8 cellular contexts compared by ENCODE assay signal in the genomic region with DNA sequence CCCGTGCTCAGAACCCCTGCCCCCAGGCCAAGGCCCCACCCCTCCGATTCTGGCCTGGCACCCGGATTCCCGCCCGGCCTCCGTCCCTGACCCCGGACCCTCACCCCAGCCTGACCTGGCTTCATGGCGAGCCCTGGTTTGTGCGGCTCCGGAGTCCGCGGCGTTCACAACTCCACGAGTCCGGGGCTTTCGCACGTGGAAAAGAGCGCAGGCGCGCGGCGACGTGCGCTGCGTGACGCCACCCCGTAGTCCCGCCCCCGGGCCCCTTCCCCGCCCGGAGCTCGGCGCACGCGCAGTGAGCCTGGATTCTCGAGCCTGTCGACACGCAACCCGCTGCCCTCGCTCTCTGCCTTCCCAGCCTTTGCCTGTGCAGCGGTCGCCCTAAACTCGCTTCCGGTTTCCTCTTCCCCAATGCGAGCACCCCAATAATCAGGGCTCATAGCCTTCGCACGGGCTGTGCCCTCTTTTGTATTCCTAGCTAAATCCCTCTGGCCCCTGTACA. TPM values are rescaled to one million over a fixed set of nuclear protein-coding genes. Genes with fewer than 3 reads are reported as not detected.
DNase-seq lines count a peak whose midpoint lies in the region; ATAC-seq and TF ChIP-seq lines count a peak whose summit lies in the region.

A gene (minus strand): TSS at position 204 of the 502 bp plus-strand sequence. CDS start 79 bp downstream, at position 125.

- H3K4me1 ChIP-seq in ascending aorta (peaks cover 9 to 27% of the 10 kb centered on the region in 2 donors), right cardiac atrium (ENCODE audit: control insufficient read depth, insufficient read depth, low read length) (peaks cover 7% of the 10 kb centered on the region), rectal smooth muscle tissue (ENCODE audit: control insufficient read depth, insufficient read depth, low read length) (peaks cover 11% of the 10 kb centered on the region), aorta (ENCODE audit: control insufficient read depth in 1 of 2, insufficient read depth in 2 of 2, low read length in 2 of 2) (peaks cover 0 to 2% of the 10 kb centered on the region in 2 donors)

- H3K36me3 Mint-ChIP-seq in T-helper 2 cell treated with Interferon-gamma antibody and Interleukin-4, amounts not matched to agents 5 μg/mL and 100 μg/mL, for 36 hours (ENCODE audit: low read depth): peaks cover 6% of the 10 kb centered on the region

- no peaks in the 10 kb centered on the region for H3K9me3 Mint-ChIP-seq in T-helper 2 cell treated with Interferon-gamma antibody and Interleukin-4, amounts not matched to agents 5 μg/mL and 100 μg/mL, for 36 hours

- ATAC-seq in GM18499 (IDR thresholded peaks at IDR 0.05; ENCODE audit: insufficient read depth, unreplicated experiment): peak; percentile 51
- ATAC-seq in HG02943 (IDR thresholded peaks at IDR 0.05; ENCODE audit: low read depth, unreplicated experiment): peak; percentile 81
- ATAC-seq in right cardiac atrium: peak; percentile 97
- peak; percentile 97 for ATAC-seq in aorta (ENCODE audit: low FRiP score)

- peak within 1 kb of the TSS; percentile 92 for H3K4me3 Mint-ChIP-seq in T-helper 2 cell treated with Interferon-gamma antibody and Interleukin-4, amounts not matched to agents 5 μg/mL and 100 μg/mL, for 36 hours

- DNase-seq in NCI-H187 treated with DMSO at 0.1 percent for 48 hours (lab: John Stamatoyannopoulos, UW) (peak; percentile 52), ascending aorta (ENCODE audit: low spot score in 2 of 2) (peak; percentile 49 to 97), right cardiac atrium (peak; percentile 97 to 99 (median 99)), aorta (peak; percentile 98 to 100)
- DNase-seq in T-helper 2 cell treated with Interferon-gamma antibody and Interleukin-4, amounts not matched to agents 5 μg/mL and 100 μg/mL, for 36 hours (ENCODE audit: low spot score): peak; percentile 97

- H3K9ac ChIP-seq in rectal smooth muscle tissue (ENCODE audit: low read length): peak within 1 kb of the TSS; percentile 58

- H3K27me3 ChIP-seq in ascending aorta: no peaks in the 10 kb centered on the region
- H3K27me3 ChIP-seq in right cardiac atrium (ENCODE audit: control insufficient read depth, insufficient read depth): no peaks in the 10 kb centered on the region
- H3K27me3 ChIP-seq in rectal smooth muscle tissue (ENCODE audit: control insufficient read depth, insufficient read depth, low read length): no peaks in the 10 kb centered on the region
- no peaks in the 10 kb centered on the region for H3K27me3 ChIP-seq in aorta (ENCODE audit: control insufficient read depth in 1 of 2, insufficient read depth in 2 of 2, low read length in 1 of 2)

- H3K27me3 Mint-ChIP-seq in T-helper 2 cell treated with Interferon-gamma antibody and Interleukin-4, amounts not matched to agents 5 μg/mL and 100 μg/mL, for 36 hours (ENCODE audit: low read depth): no peaks in the 10 kb centered on the region

- H3K27ac ChIP-seq in ascending aorta: peak within 1 kb of the TSS; percentile 77 to 86
- H3K27ac ChIP-seq in right cardiac atrium (ENCODE audit: low read length): peak within 1 kb of the TSS; percentile 73
- H3K27ac ChIP-seq in rectal smooth muscle tissue (ENCODE audit: low read depth, low read length): peak within 1 kb of the TSS; percentile 87
- H3K27ac ChIP-seq in aorta (ENCODE audit: low read depth in 1 of 2, low read length in 2 of 2): peak within 1 kb of the TSS; percentile 51 to 93

- H3K9me3 ChIP-seq in ascending aorta (no peaks in the 10 kb centered on the region), right cardiac atrium (ENCODE audit: control insufficient read depth, low read length) (no peaks in the 10 kb centered on the region), aorta (ENCODE audit: control insufficient read depth, low read length) (no peaks in the 10 kb centered on the region)

- peak within 1 kb of the TSS; percentile 94 for H3K27ac Mint-ChIP-seq in T-helper 2 cell treated with Interferon-gamma antibody and Interleukin-4, amounts not matched to agents 5 μg/mL and 100 μg/mL, for 36 hours

- H3K4me3 ChIP-seq in ascending aorta: peak within 1 kb of the TSS; percentile 75 to 82
- H3K4me3 ChIP-seq in right cardiac atrium (ENCODE audit: low read length): peak within 1 kb of the TSS; percentile 94
- H3K4me3 ChIP-seq in rectal smooth muscle tissue (ENCODE audit: low read length): peak within 1 kb of the TSS; percentile 95
- H3K4me3 ChIP-seq in aorta (ENCODE audit: low read length in 2 of 2): peak within 1 kb of the TSS; percentile 36 to 81

- intact Hi-C loops in ascending aorta (cut with DNase I): loop anchor here (1.0 to 10.0 kb wide), 7 partner anchors 13 to 1419 kb away; a partner anchor contains a TSS
- intact Hi-C loops in right cardiac atrium (cut with DNase I): loop anchor here in 1 of 4 donors (10.0 kb wide), 1 partner anchor 129 kb away; a partner anchor contains a TSS
- intact Hi-C loops in aorta (cut with DNase I): loop anchor here (5.0 to 10.0 kb wide), 4 partner anchors 54 to 371 kb away; a partner anchor contains a TSS

- peaks cover 35% of the 10 kb centered on the region for H3K4me1 Mint-ChIP-seq in T-helper 2 cell treated with Interferon-gamma antibody and Interleukin-4, amounts not matched to agents 5 μg/mL and 100 μg/mL, for 36 hours (ENCODE audit: low read depth)

- under 1% methylated on average over 47 of the region's 47 CpGs for WGBS in right cardiac atrium
- 0 to 1% methylated on average over 41 to 47 of the region's 47 CpGs for WGBS in aorta, 2 donors

- no peak for TF ChIP-seq CTCF in ascending aorta (IDR thresholded peaks at IDR 0.05)

- H3K36me3 ChIP-seq in ascending aorta: no peaks in the 10 kb centered on the region
- no peaks in the 10 kb centered on the region for H3K36me3 ChIP-seq in rectal smooth muscle tissue (ENCODE audit: control insufficient read depth, insufficient read depth, low read length)
- H3K36me3 ChIP-seq in aorta (ENCODE audit: control insufficient read depth in 1 of 2, insufficient read depth in 2 of 2, low read length in 1 of 2): no peaks in the 10 kb centered on the region

RNA-seq across cellular contexts. Expression of the gene that starts here (rescaled TPM):
- 92.1 TPM for total RNA-seq in ascending aorta
- total RNA-seq in right cardiac atrium: 10 to 100 TPM; 68.6 to 83.7 (median 80.9) TPM
- polyA plus RNA-seq in right cardiac atrium: 63.6 TPM
- 100 to 1,000 TPM; 121 to 150 TPM for total RNA-seq in aorta
- 100 to 1,000 TPM; 158 to 232 TPM for polyA plus RNA-seq in aorta

Comparison
In these comparisons a context has a peak if more than half of its experiments do, and no peak if none do; other contexts are left out.
1. Peak in every context shown above with its lines: DNase-seq, ATAC-seq, H3K4me3 ChIP-seq and H3K27ac ChIP-seq.